ENCODE assay signal across 29 cellular contexts in the genomic region with DNA sequence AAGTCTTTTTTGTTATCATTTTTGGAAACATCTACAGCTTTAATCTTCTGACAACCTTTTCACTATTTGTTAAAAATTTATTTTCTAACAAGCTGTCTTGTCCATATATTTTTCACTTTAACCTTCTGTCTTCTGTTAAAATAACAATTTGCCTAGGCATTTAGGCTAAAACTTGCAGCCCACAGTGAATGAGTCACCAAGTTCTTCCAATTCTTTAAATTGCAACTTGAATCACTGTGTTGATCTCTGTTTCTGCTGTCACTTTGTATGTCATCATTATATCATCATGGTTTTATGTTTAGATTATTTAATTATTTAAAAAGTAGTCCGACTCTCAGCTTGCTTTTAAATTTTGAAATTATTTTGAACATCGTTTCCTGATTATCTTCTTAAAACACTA.
DNase-seq lines count a peak whose midpoint lies in the region; FAIRE-seq and TF ChIP-seq lines count a peak whose summit lies in the region.
"Had no signal": no experiment of that assay in that cellular context is flagged by ENCODE, and none has a peak within 500 bp of the region (broad histone marks: within the 10 kb centered on the region; RNA-seq: fewer than 3 reads in every experiment).

No MANE protein-coding gene starts in this region.

- TF ChIP-seq CTCF in brain microvascular endothelial cell (IDR thresholded peaks at IDR 0.05; ENCODE audit: low read depth, low read length, missing control alignments): no peak

- DNase-seq in SK-N-MC (ENCODE audit: low read depth, low spot score) (no peak), brain microvascular endothelial cell (peak; percentile 75), kidney glomerular epithelial cell (lab: John Stamatoyannopoulos, UW) (peak; percentile 28), urothelium cell line (ENCODE audit: low spot score) (peak; percentile 4), GF-D8 (lab: John Stamatoyannopoulos, UW) (no peak), NCI-H345 treated with DMSO at 0.1 percent for 48 hours (lab: John Stamatoyannopoulos, UW; ENCODE audit: unreplicated experiment) (no peak)
- DNase-seq in effector memory CD4-positive, alpha-beta T cell: no peak
- DNase-seq: activated CD4-positive, alpha-beta T cell treated with anti-CD3 and anti-CD28 coated beads for 36 hours; activated CD8-positive, alpha-beta memory T cell treated with anti-CD3 and anti-CD28 coated beads for 24 hours; activated effector memory CD4-positive, alpha-beta T cell treated with anti-CD3 and anti-CD28 coated beads, Interleukin-2, amount 50 U/mL, for 16 hours; DND-41; effector CD8-positive, alpha-beta T cell; hypothalamus; KBM-7; left ventricle myocardium superior; mucosa of descending colon; NCI-H1417 treated with DMSO at 0.1 percent for 48 hours; NCI-H2107; ovary; right cardiac atrium; stimulated activated CD4-positive, alpha-beta T cell treated with anti-CD3 and anti-CD28 coated beads, Interleukin-12 subunit alpha, Interleukin-12 subunit beta, amount 100 ng/mL, for 4 hours; stimulated activated naive B cell treated with anti-CD40 and anti-IgM and Interleukin-4, amounts not matched to agents 10 μg/mL and 1 μg/mL and 100 μg/mL, for 72 hours; upper lobe of right lung had no signal

- peak overlapping the region; percentile 81 for H3K27ac ChIP-seq in SK-N-MC
- peak overlapping the region; percentile 50 for H3K27ac ChIP-seq in brain microvascular endothelial cell
- H3K27ac ChIP-seq in effector memory CD4-positive, alpha-beta T cell (ENCODE audit: insufficient read depth, low read length, poor library complexity, severe bottlenecking): no peak overlapping the region
- H3K27ac ChIP-seq: gastroesophageal sphincter, ovary, suprapubic skin, upper lobe of right lung had no signal

- no peaks in the 10 kb centered on the region for H3K4me1 ChIP-seq in effector memory CD4-positive, alpha-beta T cell (ENCODE audit: control insufficient read depth, insufficient read depth, low read length, poor library complexity, severe bottlenecking)
- H3K4me1 ChIP-seq: gastroesophageal sphincter, HAP-1, suprapubic skin, upper lobe of right lung had no signal

- no peak overlapping the region for H3K4me3 ChIP-seq in SK-N-MC
- no peak overlapping the region for H3K4me3 ChIP-seq in brain microvascular endothelial cell (ENCODE audit: low read depth, low read length)
- H3K4me3 ChIP-seq in effector memory CD4-positive, alpha-beta T cell (ENCODE audit: insufficient read depth, low read depth, low read length, poor library complexity, severe bottlenecking): no peak overlapping the region
- H3K4me3 ChIP-seq: gastroesophageal sphincter, GM12878, HAP-1, mucosa of descending colon, ovary, suprapubic skin, upper lobe of right lung had no signal

- H3K9me3 ChIP-seq in SK-N-MC (ENCODE audit: low read depth, low read length): no peaks in the 10 kb centered on the region
- no peaks in the 10 kb centered on the region for H3K9me3 ChIP-seq in effector memory CD4-positive, alpha-beta T cell (ENCODE audit: control insufficient read depth, low read length)
- H3K9me3 ChIP-seq: gastroesophageal sphincter, HAP-1, ovary, suprapubic skin, upper lobe of right lung had no signal

- H3K36me3 ChIP-seq in SK-N-MC (ENCODE audit: insufficient read depth, low read length) (no peaks in the 10 kb centered on the region), brain microvascular endothelial cell (replicated peaks) (no peaks in the 10 kb centered on the region)
- no peaks in the 10 kb centered on the region for H3K36me3 ChIP-seq in effector memory CD4-positive, alpha-beta T cell (ENCODE audit: control insufficient read depth, insufficient read depth, low read length)
- H3K36me3 ChIP-seq: gastroesophageal sphincter, HAP-1, ovary, suprapubic skin, upper lobe of right lung had no signal

- no peak overlapping the region for H3K9ac ChIP-seq in SK-N-MC (ENCODE audit: insufficient read length)

- FAIRE-seq in urothelium cell line (lab: Jason Lieb, UNC): no peak
- FAIRE-seq: colon, GM12878, HTR-8/SVneo had no signal

- in situ Hi-C loops in brain microvascular endothelial cell (cut with HindIII; ENCODE audit: low pct_ligation_motif_present, low sequenced_read_pairs): no loop called here

- H3K27me3 ChIP-seq in brain microvascular endothelial cell (replicated peaks): no peaks in the 10 kb centered on the region
- no peaks in the 10 kb centered on the region for H3K27me3 ChIP-seq in effector memory CD4-positive, alpha-beta T cell (replicated peaks; ENCODE audit: control insufficient read depth, insufficient read depth, low read length, poor library complexity, severe bottlenecking)
- H3K27me3 ChIP-seq: gastroesophageal sphincter, ovary, suprapubic skin, upper lobe of right lung had no signal

Comparison
In these comparisons a context has a peak if more than half of its experiments do, and no peak if none do; other contexts are left out.
1. DNase-seq: peak in brain microvascular endothelial cell (single experiment), kidney glomerular epithelial cell (single experiment) and urothelium cell line (single experiment); none in SK-N-MC (single experiment), GF-D8 (single experiment), NCI-H345 treated with DMSO at 0.1 percent for 48 hours (single experiment) and effector memory CD4-positive, alpha-beta T cell (0 of 3).